In the genomic region with DNA sequence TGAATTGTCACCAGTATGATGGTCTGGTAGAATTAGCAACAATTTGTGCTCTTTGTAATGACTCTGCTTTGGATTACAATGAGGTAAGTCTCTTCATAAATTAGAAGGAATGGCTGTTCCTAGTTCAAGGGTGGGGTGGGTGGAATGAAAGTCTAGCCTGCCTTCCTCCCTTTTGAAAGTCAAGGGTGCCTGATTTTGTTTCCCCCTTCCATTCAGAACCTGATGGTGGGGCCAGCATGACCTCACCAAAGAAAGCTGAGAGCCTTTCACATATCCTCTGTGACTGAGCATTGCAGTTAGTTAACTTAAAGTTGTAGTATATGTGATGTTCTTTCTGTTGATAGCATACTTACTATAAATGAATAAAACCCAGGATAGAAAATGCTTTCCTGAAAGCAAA, we compare ENCODE assay signal across 19 cellular contexts. TPM values are rescaled to one million over a fixed set of nuclear protein-coding genes. Genes with fewer than 3 reads are reported as not detected.
DNase-seq lines count a peak whose midpoint lies in the region; ATAC-seq and TF ChIP-seq lines count a peak whose summit lies in the region.
"Had no signal": no experiment of that assay in that cellular context is flagged by ENCODE, and none has a peak within 500 bp of the region (broad histone marks: within the 10 kb centered on the region; RNA-seq: fewer than 3 reads in every experiment).

No MANE protein-coding gene starts in this region.

- H3K4me3 ChIP-seq in cardiac muscle cell (no peak overlapping the region), right atrium auricular region (no peak overlapping the region)
- H3K4me3 ChIP-seq: A549; BLaER1 treated with 17β-estradiol and CSF1 and Interleukin-3, amounts not matched to agents 10 nM and 100 nM had no signal

- no peak overlapping the region for H3K4me3 Mint-ChIP-seq in activated T-cell treated with anti-CD3 and anti-CD28 coated beads, Interleukin-2, amount 50 U/mL, for 72 hours
- H3K4me3 Mint-ChIP-seq in chondrocyte (ENCODE audit: unreplicated experiment) = no peak overlapping the region
- H3K4me3 Mint-ChIP-seq: B cell; CD4-positive, alpha-beta T cell; CD8-positive, alpha-beta T cell had no signal

- H3K4me1 Mint-ChIP-seq in activated T-cell treated with anti-CD3 and anti-CD28 coated beads, Interleukin-2, amount 50 U/mL, for 72 hours (ENCODE audit: low read depth) = peaks cover 4% of the 10 kb centered on the region
- peaks cover 18% of the 10 kb centered on the region for H3K4me1 Mint-ChIP-seq in chondrocyte (ENCODE audit: low read depth)

- H3K36me3 ChIP-seq in cardiac muscle cell (peaks cover 86% of the 10 kb centered on the region), right atrium auricular region (peaks cover 100% of the 10 kb centered on the region)

- H3K36me3 Mint-ChIP-seq in activated T-cell treated with anti-CD3 and anti-CD28 coated beads, Interleukin-2, amount 50 U/mL, for 72 hours (ENCODE audit: insufficient read depth in 2 of 2) = peaks cover 4 to 40% of the 10 kb centered on the region in 2 donors
- peaks cover 40% of the 10 kb centered on the region for H3K36me3 Mint-ChIP-seq in chondrocyte (ENCODE audit: low read depth)

- TF ChIP-seq CTCF in cardiac muscle cell (IDR thresholded peaks at IDR 0.05; ENCODE audit: low read depth, low read length) = no peak
- no peak for TF ChIP-seq CTCF in right atrium auricular region (IDR thresholded peaks at IDR 0.05)
- TF ChIP-seq CTCF in chondrocyte (IDR thresholded peaks at IDR 0.05) = no peak

- H3K9me3 ChIP-seq in cardiac muscle cell (ENCODE audit: low read depth) = no peaks in the 10 kb centered on the region
- H3K9me3 ChIP-seq in right atrium auricular region = no peaks in the 10 kb centered on the region
- H3K9me3 ChIP-seq: A549; BLaER1 treated with 17β-estradiol and CSF1 and Interleukin-3, amounts not matched to agents 10 nM and 100 nM; Caco-2 had no signal

- H3K27me3 ChIP-seq in cardiac muscle cell (no peaks in the 10 kb centered on the region), right atrium auricular region (no peaks in the 10 kb centered on the region)
- H3K27me3 ChIP-seq: BLaER1 treated with 17β-estradiol and CSF1 and Interleukin-3, amounts not matched to agents 10 nM and 100 nM had no signal

- DNase-seq in activated T-cell treated with anti-CD3 and anti-CD28 coated beads, Interleukin-2, amount 50 U/mL, for 72 hours = no peak
- no peak for DNase-seq in activated T-cell treated with anti-CD3 and anti-CD28 coated beads for 4 hours
- DNase-seq in cardiac muscle cell (ENCODE audit: low read depth in 1 of 2, low spot score in 1 of 2) = no peak
- no peak for DNase-seq in right atrium auricular region (ENCODE audit: low spot score)
- DNase-seq in chondrocyte (ENCODE audit: low spot score) = no peak
- no peak for DNase-seq in stimulated activated CD4-positive, alpha-beta T cell treated with anti-CD3 and anti-CD28 coated beads, Interleukin-4, amount 100 ng/mL, for 24 hours
- no peak for DNase-seq in stimulated activated naive CD4-positive, alpha-beta T cell (lab: John Stamatoyannopoulos, UW)
- DNase-seq: AML-193; Caco-2; Calu3; CD4-positive, alpha-beta T cell; CD8-positive, alpha-beta T cell; DMS79 treated with DMSO at 0.1 percent for 48 hours; GF-D8 had no signal

- ATAC-seq in activated T-cell treated with anti-CD3 and anti-CD28 coated beads, Interleukin-2, amount 50 U/mL, for 72 hours (replicated peaks in 1 of 2) = no peak
- ATAC-seq: A549; CD8-positive, alpha-beta T cell had no signal

- H3K27ac ChIP-seq in cardiac muscle cell = peak overlapping the region; percentile 72
- no peak overlapping the region for H3K27ac ChIP-seq in right atrium auricular region
- H3K27ac ChIP-seq: 22Rv1; A549; BLaER1 treated with 17β-estradiol and CSF1 and Interleukin-3, amounts not matched to agents 10 nM and 100 nM; C4-2B had no signal

- H3K27ac Mint-ChIP-seq in activated T-cell treated with anti-CD3 and anti-CD28 coated beads, Interleukin-2, amount 50 U/mL, for 72 hours = peak overlapping the region; percentile 88
- H3K27ac Mint-ChIP-seq in chondrocyte (ENCODE audit: unreplicated experiment) = peak overlapping the region; percentile 12
- H3K27ac Mint-ChIP-seq: B cell; CD4-positive, alpha-beta T cell; CD8-positive, alpha-beta T cell had no signal

- H3K27me3 Mint-ChIP-seq in activated T-cell treated with anti-CD3 and anti-CD28 coated beads, Interleukin-2, amount 50 U/mL, for 72 hours (ENCODE audit: low read depth) = no peaks in the 10 kb centered on the region
- no peaks in the 10 kb centered on the region for H3K27me3 Mint-ChIP-seq in chondrocyte (ENCODE audit: low read depth)
- H3K27me3 Mint-ChIP-seq: B cell; CD4-positive, alpha-beta T cell had no signal

- H3K4me1 ChIP-seq in cardiac muscle cell (ENCODE audit: low read depth) = peaks cover 12% of the 10 kb centered on the region
- H3K4me1 ChIP-seq in right atrium auricular region = peaks cover 0 to 58% of the 10 kb centered on the region in 2 donors
- H3K4me1 ChIP-seq: Caco-2 had no signal

- no peaks in the 10 kb centered on the region for H3K9me3 Mint-ChIP-seq in activated T-cell treated with anti-CD3 and anti-CD28 coated beads, Interleukin-2, amount 50 U/mL, for 72 hours
- H3K9me3 Mint-ChIP-seq in chondrocyte (ENCODE audit: low read depth) = no peaks in the 10 kb centered on the region
- H3K9me3 Mint-ChIP-seq: CD4-positive, alpha-beta T cell; CD8-positive, alpha-beta T cell had no signal

RNA-seq across cellular contexts. Expression of a gene that starts 52.2 kb away (rescaled TPM):
- 100 to 1,000 TPM; 106 to 127 TPM for total RNA-seq in activated T-cell treated with anti-CD3 and anti-CD28 coated beads, Interleukin-2, amount 50 U/mL, for 72 hours
- total RNA-seq in cardiac muscle cell = 297 and 328 TPM in 2 replicates
- polyA plus RNA-seq in cardiac muscle cell = 300 and 400 TPM in 2 replicates
- 1,000 to 10,000 TPM; 1,597 to 3,086 TPM for total RNA-seq in right atrium auricular region
- 163 to 218 TPM (median 216 TPM) in 3 replicates for total RNA-seq in chondrocyte
